ENCODE assay signal across 1 cellular context in the genomic region with DNA sequence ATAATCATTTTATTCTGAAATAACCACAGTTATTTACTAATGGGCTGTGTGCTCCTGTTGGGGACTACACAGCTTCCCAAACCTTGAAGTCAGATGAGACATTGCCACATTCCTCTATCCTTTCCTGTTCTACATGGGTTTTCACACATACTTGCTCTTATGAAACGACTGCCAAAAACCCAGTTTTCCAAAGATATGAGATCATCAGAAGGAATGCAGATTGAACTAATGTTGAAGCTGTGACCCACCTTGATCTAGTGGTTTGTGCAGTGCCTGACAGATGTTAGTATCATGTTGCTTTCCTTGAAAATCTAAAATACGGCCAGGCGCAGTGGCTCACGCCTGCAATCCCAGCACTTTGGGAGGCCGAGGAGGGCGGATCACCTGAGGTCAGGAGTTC.
TF ChIP-seq lines count a peak whose summit lies in the region.

No MANE protein-coding gene starts in this region.

TF ChIP-seq in A549, 52 proteins besides CTCF, POLR2A, EP300 and RAD21 (continued from another document):
- TF ChIP-seq CHD2 (IDR thresholded peaks at IDR 0.05; ENCODE audit: low read length, partially characterized antibody) (no peak), TP53 (CRISPR knock-in tag; IDR thresholded peaks at IDR 0.05) (no peak), RNF2 (IDR thresholded peaks at IDR 0.05; ENCODE audit: borderline replicate concordance, low read depth) (no peak), EHMT2 (IDR thresholded peaks at IDR 0.05; ENCODE audit: low read depth) (no peak)
